ENCODE assay signal across 8 cellular contexts in genomic region chr9:5628530-5629311, GRCh38.
DNase-seq lines count a peak whose midpoint lies in the region; ATAC-seq and TF ChIP-seq lines count a peak whose summit lies in the region.

A gene with protein sequence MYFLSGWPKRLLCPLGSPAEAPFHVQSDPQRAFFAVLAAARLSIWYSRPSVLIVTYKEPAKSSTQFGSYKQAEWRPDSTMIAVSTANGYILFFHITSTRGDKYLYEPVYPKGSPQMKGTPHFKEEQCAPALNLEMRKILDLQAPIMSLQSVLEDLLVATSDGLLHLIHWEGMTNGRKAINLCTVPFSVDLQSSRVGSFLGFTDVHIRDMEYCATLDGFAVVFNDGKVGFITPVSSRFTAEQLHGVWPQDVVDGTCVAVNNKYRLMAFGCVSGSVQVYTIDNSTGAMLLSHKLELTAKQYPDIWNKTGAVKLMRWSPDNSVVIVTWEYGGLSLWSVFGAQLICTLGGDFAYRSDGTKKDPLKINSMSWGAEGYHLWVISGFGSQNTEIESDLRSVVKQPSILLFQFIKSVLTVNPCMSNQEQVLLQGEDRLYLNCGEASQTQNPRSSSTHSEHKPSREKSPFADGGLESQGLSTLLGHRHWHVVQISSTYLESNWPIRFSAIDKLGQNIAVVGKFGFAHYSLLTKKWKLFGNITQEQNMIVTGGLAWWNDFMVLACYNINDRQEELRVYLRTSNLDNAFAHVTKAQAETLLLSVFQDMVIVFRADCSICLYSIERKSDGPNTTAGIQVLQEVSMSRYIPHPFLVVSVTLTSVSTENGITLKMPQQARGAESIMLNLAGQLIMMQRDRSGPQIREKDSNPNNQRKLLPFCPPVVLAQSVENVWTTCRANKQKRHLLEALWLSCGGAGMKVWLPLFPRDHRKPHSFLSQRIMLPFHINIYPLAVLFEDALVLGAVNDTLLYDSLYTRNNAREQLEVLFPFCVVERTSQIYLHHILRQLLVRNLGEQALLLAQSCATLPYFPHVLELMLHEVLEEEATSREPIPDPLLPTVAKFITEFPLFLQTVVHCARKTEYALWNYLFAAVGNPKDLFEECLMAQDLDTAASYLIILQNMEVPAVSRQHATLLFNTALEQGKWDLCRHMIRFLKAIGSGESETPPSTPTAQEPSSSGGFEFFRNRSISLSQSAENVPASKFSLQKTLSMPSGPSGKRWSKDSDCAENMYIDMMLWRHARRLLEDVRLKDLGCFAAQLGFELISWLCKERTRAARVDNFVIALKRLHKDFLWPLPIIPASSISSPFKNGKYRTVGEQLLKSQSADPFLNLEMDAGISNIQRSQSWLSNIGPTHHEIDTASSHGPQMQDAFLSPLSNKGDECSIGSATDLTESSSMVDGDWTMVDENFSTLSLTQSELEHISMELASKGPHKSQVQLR (N-terminal part only) (plus strand): TSS chr9:5629107. CDS start chr9:5629310, 203 bp downstream.

- TF ChIP-seq CTCF in AG09319 (IDR thresholded peaks at IDR 0.05; ENCODE audit: low read depth, low read length) = no peak

- TF ChIP-seq POLR2A in GM18951 (IDR thresholded peaks at IDR 0.05; ENCODE audit: extremely low read depth, insufficient read depth, insufficient read length) = peak; percentile 99

- DNase-seq in AG09319 (ENCODE audit: extremely low read depth, low read depth) (peak; percentile 78), NCI-H345 treated with DMSO at 0.1 percent for 48 hours (lab: John Stamatoyannopoulos, UW; ENCODE audit: unreplicated experiment) (peak; percentile 64), cerebellar cortex (ENCODE audit: low spot score) (peak; percentile 91), islet precursor cell (peak; percentile 98)
- peak; percentile 88 for DNase-seq in activated CD4-positive, CD25-positive, alpha-beta regulatory T cell treated with anti-CD3 and anti-CD28 coated beads, Interleukin-2, amount 50 U/mL, for 72 hours
- peak; percentile 86 for DNase-seq in stimulated activated CD4-positive, alpha-beta T cell treated with anti-CD3 and anti-CD28 coated beads, Interleukin-12 subunit alpha, Interleukin-12 subunit beta, amount 100 ng/mL, for 4 hours

- in situ Hi-C loops in GM18951 (cut with MboI; ENCODE audit: low sequenced_read_pairs, unreplicated experiment) = no loop called here

- ATAC-seq in HG03196 (IDR thresholded peaks at IDR 0.05; ENCODE audit: unreplicated experiment) = peak; percentile 58

Comparison
In these comparisons a context has a peak if more than half of its experiments do, and no peak if none do; other contexts are left out.
1. Peak in every context shown above with its lines: DNase-seq and ATAC-seq.